ENCODE assay signal across 8 cellular contexts in genomic region chr9:95874989-95875304, GRCh38. TPM values are rescaled to one million over a fixed set of nuclear protein-coding genes. Genes with fewer than 3 reads are reported as not detected.
DNase-seq lines count a peak whose midpoint lies in the region; ATAC-seq and TF ChIP-seq lines count a peak whose summit lies in the region.

No MANE protein-coding gene starts in this region.

- ATAC-seq in HG02623 (IDR thresholded peaks at IDR 0.05; ENCODE audit: unreplicated experiment): peak; percentile 25
- peak; percentile 52 to 63 (median 60) for ATAC-seq in heart left ventricle
- no peak for ATAC-seq in HG03139 (IDR thresholded peaks at IDR 0.05; ENCODE audit: unreplicated experiment)
- no peak for ATAC-seq in HG03354 (IDR thresholded peaks at IDR 0.05; ENCODE audit: poor library complexity, severe bottlenecking, unreplicated experiment)

- TF ChIP-seq CTCF in heart left ventricle (IDR thresholded peaks at IDR 0.05) (no peak), sigmoid colon (IDR thresholded peaks at IDR 0.05) (no peak)

- H3K4me3 ChIP-seq in heart left ventricle (peak overlapping the region in 2 of 12 donors; percentile 62 to 78), sigmoid colon (no peak overlapping the region)

- peak overlapping the region in 4 of 12 donors; percentile 98 to 100 (median 99) for H3K27ac ChIP-seq in heart left ventricle
- no peak overlapping the region for H3K27ac ChIP-seq in sigmoid colon

- H3K36me3 ChIP-seq in heart left ventricle (peaks cover 0 to 15% (median 0%) of the 10 kb centered on the region in 9 donors), sigmoid colon (no peaks in the 10 kb centered on the region)

- H3K27me3 ChIP-seq in heart left ventricle (no peaks in the 10 kb centered on the region), sigmoid colon (no peaks in the 10 kb centered on the region)

- DNase-seq in COLO668 (lab: John Stamatoyannopoulos, UW; ENCODE audit: unreplicated experiment): peak; percentile 66
- peak; percentile 46 for DNase-seq in RPMI8226
- DNase-seq in activated gamma-delta T cell (lab: John Stamatoyannopoulos, UW): peak; percentile 35
- peak; percentile 54 to 80 (median 72) for DNase-seq in heart left ventricle
- peak; percentile 79 for DNase-seq in sigmoid colon

- peaks cover 0 to 5% (median 0%) of the 10 kb centered on the region in 12 donors for H3K9me3 ChIP-seq in heart left ventricle
- no peaks in the 10 kb centered on the region for H3K9me3 ChIP-seq in sigmoid colon

- intact Hi-C loops in heart left ventricle (cut with DNase I): loop anchor here (2.0 to 10.0 kb wide), 7 partner anchors 148 to 560 kb away; partner anchors contain the start of genes PTCH1 (in 2 of the 10) and FANCC (in 1 of the 10)
- intact Hi-C loops in sigmoid colon (cut with DNase I): loop anchor here (2.0 to 5.0 kb wide), 5 partner anchors 103 to 558 kb away; partner anchors contain the start of gene FANCC

- TF ChIP-seq POLR2A in heart left ventricle (IDR thresholded peaks at IDR 0.05): no peak
- no peak for TF ChIP-seq POLR2A in sigmoid colon (IDR thresholded peaks at IDR 0.05)

- WGBS in heart left ventricle, 4 donors: 0 to 1% (median 0%) methylated on average over 20 of the region's 20 CpGs
- whole genome bisulfite sequencing in sigmoid colon, 2 donors: 0% methylated on average over 20 of the region's 20 CpGs

- no peak for TF ChIP-seq EP300 in sigmoid colon (IDR thresholded peaks at IDR 0.05)

- H3K4me1 ChIP-seq in heart left ventricle (peaks cover 0 to 22% (median 18%) of the 10 kb centered on the region in 12 donors), sigmoid colon (peaks cover 0 to 22% (median 16%) of the 10 kb centered on the region in 4 donors)

RNA-seq across cellular contexts. Expression of gene ERCC6L2, which starts 0.5 kb away (rescaled TPM):
- total RNA-seq in heart left ventricle (10 to 100 TPM; 21.3 to 46.8 (median 27.6) TPM), sigmoid colon (100 to 1,000 TPM in 1 of 4 donors, 10 to 100 TPM in 3; 69.2 to 130 (median 73.6) TPM)
- polyA plus RNA-seq in heart left ventricle (10 to 100 TPM in 1 of 2 donors, 1 to 10 TPM in 1; 4.0 to 11.5 TPM), sigmoid colon (10 to 100 TPM in 1 of 3 donors, 1 to 10 TPM in 2; 4.2 to 12.0 (median 6.7) TPM)

Comparison
In these comparisons a context has a peak if more than half of its experiments do, and no peak if none do; other contexts are left out.
1. ATAC-seq: peak in HG02623 (single experiment) and heart left ventricle (4 of 4); none in HG03139 (single experiment) and HG03354 (single experiment).
2. Peak in every context shown above with its lines, with median percentiles within 50 percentile points of each other: DNase-seq.